ENCODE assay signal across 1 cellular context in genomic region chr7:6130007-6130587, GRCh38.
A peak's percentile ranks its signal among the peaks of the same experiment; 100 is the strongest.
TF ChIP-seq lines count a peak whose summit lies in the region.

No MANE protein-coding gene starts in this region.

TF ChIP-seq in K562, 482 proteins besides CTCF, POLR2A, EP300 and RAD21 (continued from another document):
- TF ChIP-seq ATF7 (IDR thresholded peaks at IDR 0.05) (0 out of 2 replicates have a peak, but pooled peaks have one; percentile 31), SPI1 (IDR thresholded peaks at IDR 0.05; ENCODE audit: borderline replicate concordance, low read depth, low read length) (peak; percentile 31; the same call in 1 of the 2 replicates), ATF1 (CRISPR knock-in tag; IDR thresholded peaks at IDR 0.05) (no peak), ATF1 (tag; IDR thresholded peaks at IDR 0.05) (peak; percentile 43; the same call in 1 of the 2 replicates), ZBTB2 (IDR thresholded peaks at IDR 0.05) (peak; percentile 53; the same call in 1 of the 2 replicates), ARID1B (IDR thresholded peaks at IDR 0.05) (peak; percentile 77), ZNF134 (CRISPR knock-in tag; conservative IDR thresholded peaks at IDR 0.05) (no peak), DMBX1 (CRISPR knock-in tag; IDR thresholded peaks at IDR 0.05; ENCODE audit: borderline replicate concordance) (peak; percentile 61; the same call in 1 of the 2 replicates), CREB3 (tag; conservative IDR thresholded peaks at IDR 0.05; ENCODE audit: low read depth) (no peak), TAL1 (IDR thresholded peaks at IDR 0.05) (peak; percentile 40; the same call in 1 of the 2 replicates), MYNN (IDR thresholded peaks at IDR 0.05) (0 out of 2 replicates have a peak, but pooled peaks have one; percentile 26), MYNN (CRISPR knock-in tag; IDR thresholded peaks at IDR 0.05) (no peak), CBFA2T2 (conservative IDR thresholded peaks at IDR 0.05) (peak; percentile 50), NCOA4 (IDR thresholded peaks at IDR 0.05; ENCODE audit: partially characterized antibody) (no peak), CXXC5 (CRISPR knock-in tag; IDR thresholded peaks at IDR 0.05) (peak; percentile 27; the same call in 1 of the 2 replicates)
